ENCODE assay signal across 11 cellular contexts in genomic region chr14:39228509-39229221, GRCh38. TPM values are rescaled to one million over a fixed set of nuclear protein-coding genes. Genes with fewer than 3 reads are reported as not detected.
A peak's percentile ranks its signal among the peaks of the same experiment; 100 is the strongest.
DNase-seq lines count a peak whose midpoint lies in the region; ATAC-seq and TF ChIP-seq lines count a peak whose summit lies in the region.
"Had no signal": no experiment of that assay in that cellular context is flagged by ENCODE, and none has a peak within 500 bp of the region (broad histone marks: within the 10 kb centered on the region; RNA-seq: fewer than 3 reads in every experiment).

No MANE protein-coding gene starts in this region.

- no peak for TF ChIP-seq CTCF in CD4-positive, alpha-beta T cell (IDR thresholded peaks at IDR 0.05)

- H3K4me3 Mint-ChIP-seq in CD4-positive, alpha-beta T cell, result no peak overlapping the region
- peak overlapping the region; percentile 52 to 76 (median 73) for H3K4me3 Mint-ChIP-seq in immature natural killer cell

- no peaks in the 10 kb centered on the region for H3K9me3 Mint-ChIP-seq in CD4-positive, alpha-beta T cell
- H3K9me3 Mint-ChIP-seq in immature natural killer cell, result no peaks in the 10 kb centered on the region

- DNase-seq in CD4-positive, alpha-beta T cell, result no peak
- peak; percentile 25 for DNase-seq in activated T-cell treated with anti-CD3 and anti-CD28 coated beads, Interleukin-2, amount 50 U/mL, for 1 hour
- DNase-seq in immature natural killer cell (no peak), Right ventricle myocardium inferior (ENCODE audit: missing footprints) (no peak)
- DNase-seq: brain microvascular endothelial cell, KBM-7, NCI-H524 had no signal

- CTCF ChIA-PET in CD4-positive, alpha-beta T cell (lab: Charles Lee), result no interaction called here

- ATAC-seq in CD4-positive, alpha-beta T cell (ENCODE audit: poor library complexity), result no peak
- ATAC-seq in HG02870 (IDR thresholded peaks at IDR 0.05; ENCODE audit: unreplicated experiment), result peak; percentile 15
- no peak for ATAC-seq in GM19452 (IDR thresholded peaks at IDR 0.05; ENCODE audit: unreplicated experiment)
- no peak for ATAC-seq in GM18867 (IDR thresholded peaks at IDR 0.05; ENCODE audit: unreplicated experiment)
- ATAC-seq in HG02840 (IDR thresholded peaks at IDR 0.05; ENCODE audit: low FRiP score, unreplicated experiment), result no peak
- ATAC-seq in Right ventricle myocardium inferior, result no peak

- H3K27ac Mint-ChIP-seq in CD4-positive, alpha-beta T cell, result peak overlapping the region; percentile 57
- H3K27ac Mint-ChIP-seq in immature natural killer cell, result peak overlapping the region; percentile 67 to 97 (median 94)

- H3K36me3 Mint-ChIP-seq in CD4-positive, alpha-beta T cell (ENCODE audit: low read depth), result no peaks in the 10 kb centered on the region
- no peaks in the 10 kb centered on the region for H3K36me3 Mint-ChIP-seq in immature natural killer cell

- H3K9me3 ChIP-seq in CD4-positive, alpha-beta T cell (ENCODE audit: control insufficient read depth, low read length), result no peaks in the 10 kb centered on the region

- H3K27me3 Mint-ChIP-seq in CD4-positive, alpha-beta T cell, result no peaks in the 10 kb centered on the region
- H3K27me3 Mint-ChIP-seq in immature natural killer cell (ENCODE audit: low read depth in 3 of 3), result peaks cover 0 to 15% (median 7%) of the 10 kb centered on the region in 3 donors

- peak overlapping the region; percentile 44 for H3K27ac ChIP-seq in CD4-positive, alpha-beta T cell (ENCODE audit: low read depth, low read length)
- H3K27ac ChIP-seq: brain microvascular endothelial cell had no signal

- intact Hi-C loops in CD4-positive, alpha-beta T cell (cut with DNase I, micrococcal nuclease), result loop anchor here (1.0 to 5.0 kb wide), 3 partner anchors 38 to 56 kb away; partner anchors contain the start of gene TRAPPC6B (in 1 of the 2)
- intact Hi-C loops in Right ventricle myocardium inferior (cut with DNase I), result no loop called here

- peaks cover 35% of the 10 kb centered on the region for H3K4me1 Mint-ChIP-seq in CD4-positive, alpha-beta T cell (ENCODE audit: low read depth)
- peaks cover 43 to 54% of the 10 kb centered on the region in 2 donors for H3K4me1 Mint-ChIP-seq in immature natural killer cell

- no peaks in the 10 kb centered on the region for H3K27me3 ChIP-seq in CD4-positive, alpha-beta T cell (ENCODE audit: control insufficient read depth, insufficient read depth, low read length)
- H3K27me3 ChIP-seq: brain microvascular endothelial cell had no signal

- POLR2A ChIA-PET in CD4-positive, alpha-beta T cell (lab: Charles Lee), result interaction anchor here (0.9 to 1.5 kb wide), 8 partner anchors 38 to 204 kb away, joined by 4 to 13 read pairs (median 6); partner anchors contain the start of genes FBXO33, GEMIN2, PNN and SEC23A

RNA-seq across cellular contexts. Expression of gene MIA2, which starts 5.0 kb away (rescaled TPM):
- total RNA-seq in CD4-positive, alpha-beta T cell, result 10 to 100 TPM; 21.1 to 24.1 TPM
- polyA plus RNA-seq in immature natural killer cell, result 10 to 100 TPM; 14.1 to 38.6 (median 27.6) TPM
- 22.2 TPM for total RNA-seq in Right ventricle myocardium inferior

RNA-seq across cellular contexts. Expression of gene PNN, which starts 53.6 kb away (rescaled TPM):
- 100 to 1,000 TPM; 110 to 111 TPM for total RNA-seq in CD4-positive, alpha-beta T cell
- polyA plus RNA-seq in immature natural killer cell, result 10 to 100 TPM in 2 of 3 donors, 1 to 10 TPM in 1; 9.5 to 34.7 (median 17.1) TPM
- total RNA-seq in Right ventricle myocardium inferior, result 21.7 TPM

RNA-seq across cellular contexts. Expression of gene TRAPPC6B, which starts 58.5 kb away (rescaled TPM):
- 1 to 10 TPM; 7.0 to 8.6 TPM for total RNA-seq in CD4-positive, alpha-beta T cell
- 10 to 100 TPM; 11.2 to 19.0 (median 13.0) TPM for polyA plus RNA-seq in immature natural killer cell
- total RNA-seq in Right ventricle myocardium inferior, result 23.6 TPM
